In the genomic region with DNA sequence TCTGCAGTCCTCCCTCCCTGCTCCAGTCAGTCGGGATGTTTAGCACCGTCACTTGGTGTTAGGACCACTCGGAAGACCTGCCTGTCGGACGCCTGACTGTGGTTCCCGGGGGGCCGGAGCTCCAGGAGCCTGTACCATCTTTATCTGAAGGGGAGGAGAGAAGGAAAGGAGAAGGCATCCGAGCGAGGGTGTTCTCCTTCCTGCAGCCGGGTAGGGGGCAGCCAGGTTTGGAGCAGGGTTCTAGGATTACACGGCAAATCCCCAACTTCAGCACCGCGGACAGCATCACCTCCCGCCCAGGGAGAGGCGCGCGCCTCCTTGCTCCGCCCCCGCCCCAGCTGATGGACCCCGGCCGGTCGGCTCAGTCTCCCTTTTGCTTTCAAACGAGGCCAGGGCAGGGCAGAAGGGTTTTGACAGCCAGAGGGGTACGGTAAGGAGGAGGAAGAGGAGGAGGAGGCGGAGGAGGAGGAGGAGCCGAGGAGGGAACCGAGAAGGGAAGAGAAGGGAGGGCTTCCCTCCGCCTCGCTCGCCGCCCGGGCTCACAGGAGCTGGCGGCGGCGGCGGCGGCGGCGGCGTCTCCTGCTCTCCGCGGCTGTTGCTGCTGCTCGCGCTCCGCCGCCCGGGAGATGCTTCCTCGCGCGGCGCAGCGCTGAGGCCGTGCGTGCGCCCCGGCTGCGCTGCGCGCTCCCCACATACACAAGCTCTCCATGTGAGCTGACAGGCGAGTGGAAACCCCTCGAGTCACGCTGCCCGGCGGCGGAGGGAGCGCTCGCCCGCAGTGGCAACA, we compare ENCODE assay signal across 8 cellular contexts. TPM values are rescaled to one million over a fixed set of nuclear protein-coding genes. Genes with fewer than 3 reads are reported as not detected.
DNase-seq lines count a peak whose midpoint lies in the region; ATAC-seq and TF ChIP-seq lines count a peak whose summit lies in the region.

No MANE protein-coding gene starts in this region.

- TF ChIP-seq POLR2A in esophagus muscularis mucosa (IDR thresholded peaks at IDR 0.05; ENCODE audit: low read depth): no peak

- H3K36me3 ChIP-seq in esophagus muscularis mucosa: no peaks in the 10 kb centered on the region

- ATAC-seq in WTC11: peak; percentile 86

- peaks cover 18% of the 10 kb centered on the region for H3K4me1 Mint-ChIP-seq in WTC11
- H3K4me1 Mint-ChIP-seq in mesothelial cell of epicardium: peaks cover 8% of the 10 kb centered on the region

- no peaks in the 10 kb centered on the region for H3K36me3 Mint-ChIP-seq in WTC11
- H3K36me3 Mint-ChIP-seq in mesothelial cell of epicardium: no peaks in the 10 kb centered on the region

- no peak overlapping the region for H3K27ac Mint-ChIP-seq in WTC11
- H3K27ac Mint-ChIP-seq in mesothelial cell of epicardium: peak overlapping the region; percentile 50

- H3K27me3 ChIP-seq in esophagus muscularis mucosa: peaks cover 0 to 50% (median 8%) of the 10 kb centered on the region in 4 donors

- TF ChIP-seq EP300 in esophagus muscularis mucosa (IDR thresholded peaks at IDR 0.05): no peak

- H3K9me3 ChIP-seq in esophagus muscularis mucosa: no peaks in the 10 kb centered on the region

- intact Hi-C loops in esophagus muscularis mucosa (cut with DNase I): no loop called here

- no peaks in the 10 kb centered on the region for H3K9me3 Mint-ChIP-seq in WTC11
- H3K9me3 Mint-ChIP-seq in mesothelial cell of epicardium: no peaks in the 10 kb centered on the region

- H3K4me3 Mint-ChIP-seq in WTC11: peak overlapping the region; percentile 90
- peak overlapping the region; percentile 86 for H3K4me3 Mint-ChIP-seq in mesothelial cell of epicardium

- H3K4me1 ChIP-seq in esophagus muscularis mucosa: peaks cover 10 to 20% (median 18%) of the 10 kb centered on the region in 4 donors

- WGBS in esophagus muscularis mucosa: 0% methylated on average over 44 of the region's 68 CpGs

- peak; percentile 69 to 78 for DNase-seq in NCI-H2081 (lab: John Stamatoyannopoulos, UW)
- no peak for DNase-seq in NCI-H2081 treated with DMSO at 0.1 percent for 48 hours (lab: John Stamatoyannopoulos, UW)
- peak; percentile 64 for DNase-seq in MV-4-11 (lab: John Stamatoyannopoulos, UW)
- DNase-seq in WTC11 (ENCODE audit: low spot score): peak; percentile 97
- DNase-seq in esophagus muscularis mucosa (ENCODE audit: extremely low spot score): no peak
- peak; percentile 79 to 93 for DNase-seq in mesothelial cell of epicardium (ENCODE audit: low spot score in 2 of 2, unreplicated experiment in 2 of 2)
- peak in 33 of 49 donors; percentile 1 to 66 (median 31) for DNase-seq in substantia nigra (lab: John Stamatoyannopoulos, UW)
- no peak for DNase-seq in 8988T

- H3K27me3 Mint-ChIP-seq in WTC11 (ENCODE audit: low read depth): peaks cover 32% of the 10 kb centered on the region
- peaks cover 58% of the 10 kb centered on the region for H3K27me3 Mint-ChIP-seq in mesothelial cell of epicardium (ENCODE audit: low read depth)

- CTCF ChIA-PET in WTC11 (lab: Charles Lee): interaction anchor here (0.5 to 2.2 kb wide), 10 partner anchors 12 to 1134 kb away, joined by 3 to 17 read pairs (median 4); no protein-coding TSS in a partner anchor

- POLR2A ChIA-PET in WTC11 (lab: Charles Lee): interaction anchor here (0.6 kb wide), 1 partner anchor 14 kb away, joined by 3 read pairs; no protein-coding TSS in a partner anchor

- peak overlapping the region; percentile 48 to 60 (median 50) for H3K4me3 ChIP-seq in esophagus muscularis mucosa

- H3K27ac ChIP-seq in esophagus muscularis mucosa (replicated peaks in 1 of 4) (no peak overlapping the region), substantia nigra (ENCODE audit: low read depth, low read length, poor library complexity, severe bottlenecking) (no peak overlapping the region)

- TF ChIP-seq CTCF in WTC11 (IDR thresholded peaks at IDR 0.05) (no peak), esophagus muscularis mucosa (IDR thresholded peaks at IDR 0.05) (no peak), mesothelial cell of epicardium (IDR thresholded peaks at IDR 0.05; ENCODE audit: unreplicated experiment) (no peak)

TF ChIP-seq in WTC11, 78 proteins besides CTCF, POLR2A, EP300 and RAD21 (continues in another document):
- TF ChIP-seq, protein P1, sequence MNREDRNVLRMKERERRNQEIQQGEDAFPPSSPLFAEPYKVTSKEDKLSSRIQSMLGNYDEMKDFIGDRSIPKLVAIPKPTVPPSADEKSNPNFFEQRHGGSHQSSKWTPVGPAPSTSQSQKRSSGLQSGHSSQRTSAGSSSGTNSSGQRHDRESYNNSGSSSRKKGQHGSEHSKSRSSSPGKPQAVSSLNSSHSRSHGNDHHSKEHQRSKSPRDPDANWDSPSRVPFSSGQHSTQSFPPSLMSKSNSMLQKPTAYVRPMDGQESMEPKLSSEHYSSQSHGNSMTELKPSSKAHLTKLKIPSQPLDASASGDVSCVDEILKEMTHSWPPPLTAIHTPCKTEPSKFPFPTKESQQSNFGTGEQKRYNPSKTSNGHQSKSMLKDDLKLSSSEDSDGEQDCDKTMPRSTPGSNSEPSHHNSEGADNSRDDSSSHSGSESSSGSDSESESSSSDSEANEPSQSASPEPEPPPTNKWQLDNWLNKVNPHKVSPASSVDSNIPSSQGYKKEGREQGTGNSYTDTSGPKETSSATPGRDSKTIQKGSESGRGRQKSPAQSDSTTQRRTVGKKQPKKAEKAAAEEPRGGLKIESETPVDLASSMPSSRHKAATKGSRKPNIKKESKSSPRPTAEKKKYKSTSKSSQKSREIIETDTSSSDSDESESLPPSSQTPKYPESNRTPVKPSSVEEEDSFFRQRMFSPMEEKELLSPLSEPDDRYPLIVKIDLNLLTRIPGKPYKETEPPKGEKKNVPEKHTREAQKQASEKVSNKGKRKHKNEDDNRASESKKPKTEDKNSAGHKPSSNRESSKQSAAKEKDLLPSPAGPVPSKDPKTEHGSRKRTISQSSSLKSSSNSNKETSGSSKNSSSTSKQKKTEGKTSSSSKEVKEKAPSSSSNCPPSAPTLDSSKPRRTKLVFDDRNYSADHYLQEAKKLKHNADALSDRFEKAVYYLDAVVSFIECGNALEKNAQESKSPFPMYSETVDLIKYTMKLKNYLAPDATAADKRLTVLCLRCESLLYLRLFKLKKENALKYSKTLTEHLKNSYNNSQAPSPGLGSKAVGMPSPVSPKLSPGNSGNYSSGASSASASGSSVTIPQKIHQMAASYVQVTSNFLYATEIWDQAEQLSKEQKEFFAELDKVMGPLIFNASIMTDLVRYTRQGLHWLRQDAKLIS (CRISPR knock-in tag; IDR thresholded peaks at IDR 0.05; ENCODE audit: borderline replicate concordance): peak; percentile 81; the same call in 1 of the 2 replicates
- TF ChIP-seq ZNF219 (CRISPR knock-in tag; IDR thresholded peaks at IDR 0.05; ENCODE audit: borderline replicate concordance) (0 out of 2 replicates have a peak, but pooled peaks have one; percentile 29), FOXP1 (CRISPR knock-in tag; IDR thresholded peaks at IDR 0.05; ENCODE audit: borderline replicate concordance) (peak; percentile 94), MYBL2 (CRISPR knock-in tag; IDR thresholded peaks at IDR 0.05) (peak; percentile 79; the same call in 1 of the 2 replicates), ZNF423 (CRISPR knock-in tag; IDR thresholded peaks at IDR 0.05) (peak; percentile 68), EMX1 (CRISPR knock-in tag; IDR thresholded peaks at IDR 0.05) (no peak; the same call in 1 of the 2 replicates), FOXJ3 (CRISPR knock-in tag; IDR thresholded peaks at IDR 0.05; ENCODE audit: borderline replicate concordance) (no peak), GRHL2 (CRISPR knock-in tag; IDR thresholded peaks at IDR 0.05; ENCODE audit: insufficient replicate concordance, severe bottlenecking) (no peak)
- TF ChIP-seq, protein P2, sequence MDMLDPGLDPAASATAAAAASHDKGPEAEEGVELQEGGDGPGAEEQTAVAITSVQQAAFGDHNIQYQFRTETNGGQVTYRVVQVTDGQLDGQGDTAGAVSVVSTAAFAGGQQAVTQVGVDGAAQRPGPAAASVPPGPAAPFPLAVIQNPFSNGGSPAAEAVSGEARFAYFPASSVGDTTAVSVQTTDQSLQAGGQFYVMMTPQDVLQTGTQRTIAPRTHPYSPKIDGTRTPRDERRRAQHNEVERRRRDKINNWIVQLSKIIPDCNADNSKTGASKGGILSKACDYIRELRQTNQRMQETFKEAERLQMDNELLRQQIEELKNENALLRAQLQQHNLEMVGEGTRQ (CRISPR knock-in tag; IDR thresholded peaks at IDR 0.05): peak; percentile 32; the same call in 1 of the 2 replicates
- TF ChIP-seq, protein P3, sequence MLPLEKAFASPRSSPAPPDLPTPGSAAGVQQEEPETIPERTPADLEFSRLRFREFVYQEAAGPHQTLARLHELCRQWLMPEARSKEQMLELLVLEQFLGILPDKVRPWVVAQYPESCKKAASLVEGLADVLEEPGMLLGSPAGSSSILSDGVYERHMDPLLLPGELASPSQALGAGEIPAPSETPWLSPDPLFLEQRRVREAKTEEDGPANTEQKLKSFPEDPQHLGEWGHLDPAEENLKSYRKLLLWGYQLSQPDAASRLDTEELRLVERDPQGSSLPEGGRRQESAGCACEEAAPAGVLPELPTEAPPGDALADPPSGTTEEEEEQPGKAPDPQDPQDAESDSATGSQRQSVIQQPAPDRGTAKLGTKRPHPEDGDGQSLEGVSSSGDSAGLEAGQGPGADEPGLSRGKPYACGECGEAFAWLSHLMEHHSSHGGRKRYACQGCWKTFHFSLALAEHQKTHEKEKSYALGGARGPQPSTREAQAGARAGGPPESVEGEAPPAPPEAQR (CRISPR knock-in tag; IDR thresholded peaks at IDR 0.05): no peak
- TF ChIP-seq, protein P4, sequence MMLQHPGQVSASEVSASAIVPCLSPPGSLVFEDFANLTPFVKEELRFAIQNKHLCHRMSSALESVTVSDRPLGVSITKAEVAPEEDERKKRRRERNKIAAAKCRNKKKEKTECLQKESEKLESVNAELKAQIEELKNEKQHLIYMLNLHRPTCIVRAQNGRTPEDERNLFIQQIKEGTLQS (CRISPR knock-in tag; conservative IDR thresholded peaks at IDR 0.05): no peak
- TF ChIP-seq, protein P5, sequence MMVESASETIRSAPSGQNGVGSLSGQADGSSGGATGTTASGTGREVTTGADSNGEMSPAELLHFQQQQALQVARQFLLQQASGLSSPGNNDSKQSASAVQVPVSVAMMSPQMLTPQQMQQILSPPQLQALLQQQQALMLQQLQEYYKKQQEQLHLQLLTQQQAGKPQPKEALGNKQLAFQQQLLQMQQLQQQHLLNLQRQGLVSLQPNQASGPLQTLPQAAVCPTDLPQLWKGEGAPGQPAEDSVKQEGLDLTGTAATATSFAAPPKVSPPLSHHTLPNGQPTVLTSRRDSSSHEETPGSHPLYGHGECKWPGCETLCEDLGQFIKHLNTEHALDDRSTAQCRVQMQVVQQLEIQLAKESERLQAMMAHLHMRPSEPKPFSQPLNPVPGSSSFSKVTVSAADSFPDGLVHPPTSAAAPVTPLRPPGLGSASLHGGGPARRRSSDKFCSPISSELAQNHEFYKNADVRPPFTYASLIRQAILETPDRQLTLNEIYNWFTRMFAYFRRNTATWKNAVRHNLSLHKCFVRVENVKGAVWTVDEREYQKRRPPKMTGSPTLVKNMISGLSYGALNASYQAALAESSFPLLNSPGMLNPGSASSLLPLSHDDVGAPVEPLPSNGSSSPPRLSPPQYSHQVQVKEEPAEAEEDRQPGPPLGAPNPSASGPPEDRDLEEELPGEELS (CRISPR knock-in tag; IDR thresholded peaks at IDR 0.05): peak; percentile 96

RNA-seq across cellular contexts. Expression of a gene that starts 0.7 kb away (rescaled TPM):
- total RNA-seq in WTC11 (2021) (54.2 to 63.8 TPM (median 55.1 TPM) in 3 replicates), esophagus muscularis mucosa (1 to 10 TPM; 1.2 to 2.9 (median 1.9) TPM), mesothelial cell of epicardium (3.9 to 4.5 TPM (median 4.2 TPM) in 3 replicates)

Comparison
In these comparisons a context has a peak if more than half of its experiments do, and no peak if none do; other contexts are left out.
1. DNase-seq: peak in NCI-H2081 (2 of 2), MV-4-11 (single experiment), WTC11 (single experiment), mesothelial cell of epicardium (2 of 2) and substantia nigra (33 of 49); none in NCI-H2081 treated with DMSO at 0.1 percent for 48 hours (single experiment), esophagus muscularis mucosa (single experiment) and 8988T (single experiment).
2. RNA of a gene that starts 0.7 kb away (total RNA-seq): 54.2 to 63.8 TPM in WTC11; 3.9 to 4.5 TPM in mesothelial cell of epicardium and 1.2 to 2.9 TPM in esophagus muscularis mucosa; every median in the first group is over 10 times any median in the second.